Comparison of ENCODE assay signal across 1 cellular context in genomic region chr20:36836591-36837329, GRCh38.
TF ChIP-seq lines count a peak whose summit lies in the region.

No MANE protein-coding gene starts in this region.

TF ChIP-seq in HepG2, 621 proteins besides CTCF, POLR2A, EP300 and RAD21 (continued from another document):
- TF ChIP-seq SOX6 (IDR thresholded peaks at IDR 0.05) (no peak), SOX6 (CRISPR knock-in tag; IDR thresholded peaks at IDR 0.05) (0 out of 2 replicates have a peak, but pooled peaks have one; percentile 29), PRDM15 (CRISPR knock-in tag; IDR thresholded peaks at IDR 0.05) (no peak), TSC22D2 (CRISPR knock-in tag; IDR thresholded peaks at IDR 0.05; ENCODE audit: borderline replicate concordance) (peak; percentile 61; the same call in 1 of the 2 replicates), ZNF512B (CRISPR knock-in tag; IDR thresholded peaks at IDR 0.05; ENCODE audit: borderline replicate concordance) (no peak), ZNF7 (CRISPR knock-in tag; IDR thresholded peaks at IDR 0.05) (no peak), ZBTB42 (CRISPR knock-in tag; IDR thresholded peaks at IDR 0.05) (no peak), GLMP (CRISPR knock-in tag; IDR thresholded peaks at IDR 0.05; ENCODE audit: borderline replicate concordance) (no peak), PHF20 (CRISPR knock-in tag; IDR thresholded peaks at IDR 0.05) (no peak), TCF7L2 (IDR thresholded peaks at IDR 0.05; ENCODE audit: low read depth, low read length) (no peak), LCORL (IDR thresholded peaks at IDR 0.05) (no peak), LCORL (CRISPR knock-in tag; IDR thresholded peaks at IDR 0.05) (no peak; the same call in 1 of the 2 replicates), E2F2 (CRISPR knock-in tag; IDR thresholded peaks at IDR 0.05; ENCODE audit: borderline replicate concordance) (no peak), SUZ12 (IDR thresholded peaks at IDR 0.05; ENCODE audit: low read depth, low read length) (no peak)
- TF ChIP-seq, protein P1, sequence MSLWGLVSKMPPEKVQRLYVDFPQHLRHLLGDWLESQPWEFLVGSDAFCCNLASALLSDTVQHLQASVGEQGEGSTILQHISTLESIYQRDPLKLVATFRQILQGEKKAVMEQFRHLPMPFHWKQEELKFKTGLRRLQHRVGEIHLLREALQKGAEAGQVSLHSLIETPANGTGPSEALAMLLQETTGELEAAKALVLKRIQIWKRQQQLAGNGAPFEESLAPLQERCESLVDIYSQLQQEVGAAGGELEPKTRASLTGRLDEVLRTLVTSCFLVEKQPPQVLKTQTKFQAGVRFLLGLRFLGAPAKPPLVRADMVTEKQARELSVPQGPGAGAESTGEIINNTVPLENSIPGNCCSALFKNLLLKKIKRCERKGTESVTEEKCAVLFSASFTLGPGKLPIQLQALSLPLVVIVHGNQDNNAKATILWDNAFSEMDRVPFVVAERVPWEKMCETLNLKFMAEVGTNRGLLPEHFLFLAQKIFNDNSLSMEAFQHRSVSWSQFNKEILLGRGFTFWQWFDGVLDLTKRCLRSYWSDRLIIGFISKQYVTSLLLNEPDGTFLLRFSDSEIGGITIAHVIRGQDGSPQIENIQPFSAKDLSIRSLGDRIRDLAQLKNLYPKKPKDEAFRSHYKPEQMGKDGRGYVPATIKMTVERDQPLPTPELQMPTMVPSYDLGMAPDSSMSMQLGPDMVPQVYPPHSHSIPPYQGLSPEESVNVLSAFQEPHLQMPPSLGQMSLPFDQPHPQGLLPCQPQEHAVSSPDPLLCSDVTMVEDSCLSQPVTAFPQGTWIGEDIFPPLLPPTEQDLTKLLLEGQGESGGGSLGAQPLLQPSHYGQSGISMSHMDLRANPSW (CRISPR knock-in tag; IDR thresholded peaks at IDR 0.05; ENCODE audit: borderline replicate concordance) = no peak
